Comparison of ENCODE assay signal across 18 cellular contexts in the genomic region with DNA sequence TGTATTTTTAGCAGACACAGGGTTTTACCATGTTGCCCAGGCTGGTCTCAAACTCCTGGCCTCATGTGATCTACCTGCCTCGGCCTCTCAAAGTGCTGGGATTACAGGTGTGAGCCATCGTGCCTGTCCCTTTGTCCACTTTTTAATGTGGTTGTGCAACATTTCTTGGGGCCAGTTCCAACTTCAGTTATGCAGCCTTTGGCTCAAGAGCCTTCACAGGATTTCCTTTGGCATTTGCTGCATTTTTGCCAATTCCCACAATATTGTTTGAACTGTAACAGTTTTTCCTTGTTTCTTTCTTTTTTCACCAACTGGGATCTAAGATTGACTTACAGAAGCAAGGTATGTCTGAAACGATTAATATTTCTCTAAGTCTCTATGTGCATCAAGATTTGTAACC.
DNase-seq lines count a peak whose midpoint lies in the region; ATAC-seq, FAIRE-seq and TF ChIP-seq lines count a peak whose summit lies in the region.
"Had no signal": no experiment of that assay in that cellular context is flagged by ENCODE, and none has a peak within 500 bp of the region (broad histone marks: within the 10 kb centered on the region; RNA-seq: fewer than 3 reads in every experiment).

No MANE protein-coding gene starts in this region.

- H3K9me3 ChIP-seq in astrocyte (ENCODE audit: insufficient read depth, low read depth, low read length): peaks cover 7% of the 10 kb centered on the region
- H3K9me3 ChIP-seq in muscle layer of colon (ENCODE audit: low read length): no peaks in the 10 kb centered on the region
- H3K9me3 ChIP-seq: psoas muscle had no signal

- H3K4me3 Mint-ChIP-seq in astrocyte (ENCODE audit: unreplicated experiment): no peak overlapping the region
- H3K4me3 Mint-ChIP-seq: naive thymus-derived CD8-positive, alpha-beta T cell; stimulated activated naive CD8-positive, alpha-beta T cell treated with anti-CD3 and anti-CD28 coated beads, Interleukin-15, Interleukin-2, amounts not matched to agents 100 ng/mL and 50 ng/mL, for 24 hours; T-helper 17 cell; WTC11 had no signal

- H3K36me3 Mint-ChIP-seq in astrocyte (ENCODE audit: low read depth, unreplicated experiment): peaks cover 2% of the 10 kb centered on the region

- H3K79me2 ChIP-seq in astrocyte (ENCODE audit: insufficient read depth, low read length): no peaks in the 10 kb centered on the region

- no peak overlapping the region for H3K4me2 ChIP-seq in astrocyte (ENCODE audit: low read length)

- H3K27ac Mint-ChIP-seq in astrocyte (ENCODE audit: unreplicated experiment): no peak overlapping the region
- H3K27ac Mint-ChIP-seq: naive thymus-derived CD8-positive, alpha-beta T cell; stimulated activated naive CD8-positive, alpha-beta T cell treated with anti-CD3 and anti-CD28 coated beads, Interleukin-15, Interleukin-2, amounts not matched to agents 100 ng/mL and 50 ng/mL, for 24 hours; T-helper 17 cell had no signal

- peak overlapping the region; percentile 1 for H3K27ac ChIP-seq in astrocyte (ENCODE audit: low read depth, low read length)
- H3K27ac ChIP-seq in muscle layer of colon (ENCODE audit: low read depth, low read length): peak overlapping the region; percentile 9
- H3K27ac ChIP-seq: psoas muscle had no signal

- H3K36me3 ChIP-seq in astrocyte (ENCODE audit: insufficient read depth, low read length) (no peaks in the 10 kb centered on the region), muscle layer of colon (ENCODE audit: insufficient read depth, low read length) (no peaks in the 10 kb centered on the region)

- peaks cover 10% of the 10 kb centered on the region for H3K4me1 ChIP-seq in astrocyte (ENCODE audit: insufficient read depth, low read length)
- peaks cover 8% of the 10 kb centered on the region for H3K4me1 ChIP-seq in muscle layer of colon (ENCODE audit: insufficient read depth, low read length)
- H3K4me1 ChIP-seq: psoas muscle had no signal

- peaks cover 16% of the 10 kb centered on the region for H3K4me1 Mint-ChIP-seq in astrocyte (ENCODE audit: low read depth, unreplicated experiment)
- H3K4me1 Mint-ChIP-seq: T-helper 17 cell had no signal

- H3K9me3 Mint-ChIP-seq in astrocyte (ENCODE audit: unreplicated experiment): peaks cover 8% of the 10 kb centered on the region

- ATAC-seq in HG03175 (IDR thresholded peaks at IDR 0.05; ENCODE audit: unreplicated experiment) (no peak), omental fat pad (ENCODE audit: low FRiP score) (no peak)
- ATAC-seq: naive thymus-derived CD8-positive, alpha-beta T cell; psoas muscle; T-helper 17 cell had no signal

- no peak for TF ChIP-seq CTCF in astrocyte (IDR thresholded peaks at IDR 0.05; ENCODE audit: insufficient read depth, low read depth, low read length)
- TF ChIP-seq CTCF in omental fat pad (IDR thresholded peaks at IDR 0.05): no peak

- DNase-seq in AG08395 (ENCODE audit: low spot score) (peak; percentile 44), astrocyte (ENCODE audit: low read depth) (no peak), fibroblast of gingiva (ENCODE audit: low read depth) (peak; percentile 60), DMS114 treated with DMSO at 0.1 percent for 48 hours (lab: John Stamatoyannopoulos, UW; ENCODE audit: unreplicated experiment) (no peak), omental fat pad (ENCODE audit: low spot score) (no peak)
- no peak for DNase-seq in stimulated activated CD4-positive, alpha-beta T cell treated with anti-CD3 and anti-CD28 coated beads, Interleukin-4, amount 100 ng/mL, for 4 hours
- DNase-seq: activated effector memory CD4-positive, alpha-beta T cell treated with anti-CD3 and anti-CD28 coated beads, Interleukin-2, amount 50 U/mL, for 16 hours; naive thymus-derived CD8-positive, alpha-beta T cell; NCI-H146; psoas muscle; Right ventricle myocardium superior; stimulated activated CD4-positive, alpha-beta T cell treated with anti-CD3 and anti-CD28 coated beads, Interleukin-15, amount 100 ng/mL, for 24 hours; T-helper 17 cell had no signal

- no peak for FAIRE-seq in astrocyte (lab: Jason Lieb, UNC)
- FAIRE-seq: GM12878 had no signal

- H3K27me3 ChIP-seq in astrocyte (ENCODE audit: insufficient read depth, low read length) (no peaks in the 10 kb centered on the region), muscle layer of colon (ENCODE audit: control insufficient read depth in 1 of 2, insufficient read depth in 2 of 2, low read length in 2 of 2) (no peaks in the 10 kb centered on the region)

- H2AFZ ChIP-seq in astrocyte (ENCODE audit: low read depth, low read length): no peak overlapping the region

- no peaks in the 10 kb centered on the region for H4K20me1 ChIP-seq in astrocyte (ENCODE audit: insufficient read depth, low read length)

- H3K27me3 Mint-ChIP-seq in astrocyte (ENCODE audit: low read depth, unreplicated experiment): no peaks in the 10 kb centered on the region

- no peak overlapping the region for H3K4me3 ChIP-seq in astrocyte (ENCODE audit: insufficient read depth, low read depth, low read length)
- H3K4me3 ChIP-seq in muscle layer of colon (ENCODE audit: low read depth in 1 of 2, low read length in 2 of 2): no peak overlapping the region
- H3K4me3 ChIP-seq: GM12878, psoas muscle had no signal

- H3K9ac ChIP-seq in astrocyte (ENCODE audit: low read length) (no peak overlapping the region), muscle layer of colon (ENCODE audit: low read length) (no peak overlapping the region)

Comparison
In these comparisons a context has a peak if more than half of its experiments do, and no peak if none do; other contexts are left out.
1. DNase-seq: peak in AG08395 (single experiment) and fibroblast of gingiva (single experiment); none in astrocyte (single experiment), stimulated activated CD4-positive, alpha-beta T cell treated with anti-CD3 and anti-CD28 coated beads, Interleukin-4, amount 100 ng/mL, for 4 hours (0 of 2), DMS114 treated with DMSO at 0.1 percent for 48 hours (single experiment) and omental fat pad (single experiment).